1 cellular context compared by ENCODE assay signal in the genomic region with DNA sequence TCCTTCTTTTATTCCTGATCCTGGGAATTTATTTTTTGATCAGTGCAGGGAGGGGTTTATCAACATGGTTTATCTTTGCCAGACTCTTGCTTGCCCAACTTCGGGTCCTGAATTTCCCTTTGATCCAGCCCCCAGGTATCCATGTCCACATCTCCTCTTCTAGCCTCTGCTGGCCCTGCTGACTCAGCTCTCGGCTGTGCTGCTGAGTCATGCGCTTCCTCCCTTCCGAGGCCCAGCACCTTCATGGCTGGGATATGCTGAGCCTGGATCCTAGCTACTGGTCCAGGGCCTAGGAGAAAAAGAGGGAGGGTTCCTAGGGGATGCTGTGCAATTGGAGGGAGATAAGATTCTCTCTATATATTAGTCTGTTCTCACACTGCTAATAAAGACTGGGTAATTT.
TF ChIP-seq lines count a peak whose summit lies in the region.

No MANE protein-coding gene starts in this region.

TF ChIP-seq in K562, 482 proteins besides CTCF, POLR2A, EP300 and RAD21 (continued from another document):
- TF ChIP-seq, protein P1, sequence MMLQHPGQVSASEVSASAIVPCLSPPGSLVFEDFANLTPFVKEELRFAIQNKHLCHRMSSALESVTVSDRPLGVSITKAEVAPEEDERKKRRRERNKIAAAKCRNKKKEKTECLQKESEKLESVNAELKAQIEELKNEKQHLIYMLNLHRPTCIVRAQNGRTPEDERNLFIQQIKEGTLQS (IDR thresholded peaks at IDR 0.05) = peak; percentile 41; the same call in 1 of the 2 replicates
- TF ChIP-seq, protein P1 (CRISPR knock-in tag; conservative IDR thresholded peaks at IDR 0.05) = no peak
